7 cellular contexts compared by ENCODE assay signal in genomic region chr6:137095651-137096238, GRCh38. TPM values are rescaled to one million over a fixed set of nuclear protein-coding genes. Genes with fewer than 3 reads are reported as not detected.
DNase-seq lines count a peak whose midpoint lies in the region; ATAC-seq and TF ChIP-seq lines count a peak whose summit lies in the region.

No MANE protein-coding gene starts in this region.

- intact Hi-C loops in left lung (cut with DNase I): loop anchor here in 1 of 2 donors (10.0 kb wide), 2 partner anchors 219 to 549 kb away; no protein-coding TSS in a partner anchor

- no peak overlapping the region for H3K27ac ChIP-seq in left lung

- H3K9me3 ChIP-seq in left lung: no peaks in the 10 kb centered on the region

- no peaks in the 10 kb centered on the region for H3K27me3 ChIP-seq in left lung

- peak; percentile 62 for ATAC-seq in GM18858 (IDR thresholded peaks at IDR 0.05; ENCODE audit: unreplicated experiment)
- ATAC-seq in GM21526 (IDR thresholded peaks at IDR 0.05; ENCODE audit: low FRiP score, unreplicated experiment): peak; percentile 71
- peak; percentile 73 for ATAC-seq in HG03520 (IDR thresholded peaks at IDR 0.05; ENCODE audit: unreplicated experiment)
- peak; percentile 48 for ATAC-seq in left lung

- TF ChIP-seq CTCF in left lung (IDR thresholded peaks at IDR 0.05): no peak

- H3K4me1 ChIP-seq in left lung: peaks cover 0 to 11% of the 10 kb centered on the region in 2 donors

- H3K36me3 ChIP-seq in left lung: no peaks in the 10 kb centered on the region

- no peak overlapping the region for H3K4me3 ChIP-seq in left lung

- DNase-seq in left lung: no peak
- no peak for DNase-seq in GF-D8 (lab: John Stamatoyannopoulos, UW)
- DNase-seq in KG1 (lab: John Stamatoyannopoulos, UW): no peak
- DNase-seq in activated gamma-delta T cell (lab: John Stamatoyannopoulos, UW): no peak

RNA-seq across cellular contexts. Expression of gene IL20RA, which starts 51.0 kb away (rescaled TPM):
- 1 to 10 TPM; 4.0 to 6.0 TPM for total RNA-seq in left lung
